24 cellular contexts compared by ENCODE assay signal in genomic region chr15:56199038-56199437, GRCh38. TPM values are rescaled to one million over a fixed set of nuclear protein-coding genes. Genes with fewer than 3 reads are reported as not detected.
DNase-seq lines count a peak whose midpoint lies in the region; ATAC-seq and TF ChIP-seq lines count a peak whose summit lies in the region.
"Had no signal": no experiment of that assay in that cellular context is flagged by ENCODE, and none has a peak within 500 bp of the region (broad histone marks: within the 10 kb centered on the region; RNA-seq: fewer than 3 reads in every experiment).

No MANE protein-coding gene starts in this region.

- no peak overlapping the region for H2BK5ac ChIP-seq in trophoblast cell (ENCODE audit: low read depth, low read length, poor library complexity)

- H3K4me3 Mint-ChIP-seq in activated naive CD8-positive, alpha-beta T cell treated with anti-CD3 and anti-CD28 coated beads, Interleukin-2, amount 50 U/mL, for 24 hours: no peak overlapping the region
- H3K4me3 Mint-ChIP-seq in activated naive CD8-positive, alpha-beta T cell treated with anti-CD3 and anti-CD28 coated beads for 36 hours: no peak overlapping the region
- H3K4me3 Mint-ChIP-seq: stimulated activated naive B cell treated with anti-CD40 and anti-IgM and Interleukin-4, amounts not matched to agents 10 μg/mL and 1 μg/mL and 100 μg/mL, for 72 hours had no signal

- ATAC-seq in activated naive CD8-positive, alpha-beta T cell treated with anti-CD3 and anti-CD28 coated beads, Interleukin-2, amount 50 U/mL, for 24 hours: peak; percentile 84
- ATAC-seq in HG02610 (IDR thresholded peaks at IDR 0.05; ENCODE audit: unreplicated experiment): peak; percentile 83
- ATAC-seq in HG03457 (IDR thresholded peaks at IDR 0.05; ENCODE audit: unreplicated experiment): peak; percentile 66
- no peak for ATAC-seq in right lobe of liver
- ATAC-seq: HCT116, left lung, mucosa of descending colon had no signal

- H3K27ac Mint-ChIP-seq in activated naive CD8-positive, alpha-beta T cell treated with anti-CD3 and anti-CD28 coated beads, Interleukin-2, amount 50 U/mL, for 24 hours: no peak overlapping the region
- no peak overlapping the region for H3K27ac Mint-ChIP-seq in activated naive CD8-positive, alpha-beta T cell treated with anti-CD3 and anti-CD28 coated beads for 36 hours
- H3K27ac Mint-ChIP-seq: stimulated activated naive B cell treated with anti-CD40 and anti-IgM and Interleukin-4, amounts not matched to agents 10 μg/mL and 1 μg/mL and 100 μg/mL, for 72 hours had no signal

- TF ChIP-seq CTCF in RWPE1 (conservative IDR thresholded peaks at IDR 0.05; ENCODE audit: low read depth): no peak
- no peak for TF ChIP-seq CTCF in right lobe of liver (IDR thresholded peaks at IDR 0.05)

- H4K12ac ChIP-seq in trophoblast cell (ENCODE audit: low read depth, low read length): no peak overlapping the region

- no peaks in the 10 kb centered on the region for H3K36me3 Mint-ChIP-seq in activated naive CD8-positive, alpha-beta T cell treated with anti-CD3 and anti-CD28 coated beads, Interleukin-2, amount 50 U/mL, for 24 hours (ENCODE audit: low read depth)
- H3K36me3 Mint-ChIP-seq in activated naive CD8-positive, alpha-beta T cell treated with anti-CD3 and anti-CD28 coated beads for 36 hours: peaks cover 15% of the 10 kb centered on the region

- H3K4me2 ChIP-seq in trophoblast cell (ENCODE audit: low read length): no peak overlapping the region
- H3K4me2 ChIP-seq: SK-N-SH had no signal

- H2AFZ ChIP-seq in trophoblast cell (ENCODE audit: insufficient read depth, low read length, poor library complexity): no peak overlapping the region

- H3K79me1 ChIP-seq in trophoblast cell (ENCODE audit: low read length): no peaks in the 10 kb centered on the region

- H2BK120ac ChIP-seq in trophoblast cell (ENCODE audit: insufficient read depth, low read length, poor library complexity): no peak overlapping the region

- no peak overlapping the region for H3K4me3 ChIP-seq in trophoblast cell (ENCODE audit: low read depth, low read length)
- no peak overlapping the region for H3K4me3 ChIP-seq in right lobe of liver
- H3K4me3 ChIP-seq: coronary artery, left lung, mucosa of descending colon, Peyer's patch, upper lobe of left lung had no signal

- no peak for TF ChIP-seq POLR2A in right lobe of liver (IDR thresholded peaks at IDR 0.05)

- CTCF ChIA-PET in RWPE1 (lab: Yijun Ruan, JAX): interaction anchor here (0.6 kb wide), 1 partner anchor 258 kb away, joined by 3 read pairs; no protein-coding TSS in a partner anchor

- peaks cover 2% of the 10 kb centered on the region for H3K79me2 ChIP-seq in trophoblast cell (ENCODE audit: control insufficient read depth, insufficient read depth, low read length, poor library complexity)

- H3K14ac ChIP-seq in trophoblast cell (ENCODE audit: low read length): no peak overlapping the region

- no peak overlapping the region for H3K18ac ChIP-seq in trophoblast cell (ENCODE audit: low read length)

- H4K91ac ChIP-seq in trophoblast cell (ENCODE audit: low read depth, low read length): no peak overlapping the region

- H3K27me3 ChIP-seq in trophoblast cell (ENCODE audit: insufficient read depth, low read length): no peaks in the 10 kb centered on the region
- H3K27me3 ChIP-seq in right lobe of liver: no peaks in the 10 kb centered on the region
- H3K27me3 ChIP-seq: left lung, Peyer's patch, upper lobe of left lung had no signal

- no peak overlapping the region for H3K23ac ChIP-seq in trophoblast cell (ENCODE audit: low read length)

- no peak overlapping the region for H3K27ac ChIP-seq in RWPE1
- H3K27ac ChIP-seq in trophoblast cell (ENCODE audit: low read depth, low read length): no peak overlapping the region
- no peak overlapping the region for H3K27ac ChIP-seq in right lobe of liver
- H3K27ac ChIP-seq: coronary artery, left lung, Peyer's patch, upper lobe of left lung had no signal

- H3K27me3 Mint-ChIP-seq in activated naive CD8-positive, alpha-beta T cell treated with anti-CD3 and anti-CD28 coated beads, Interleukin-2, amount 50 U/mL, for 24 hours: no peaks in the 10 kb centered on the region
- H3K27me3 Mint-ChIP-seq in activated naive CD8-positive, alpha-beta T cell treated with anti-CD3 and anti-CD28 coated beads for 36 hours: no peaks in the 10 kb centered on the region
- H3K27me3 Mint-ChIP-seq: stimulated activated naive B cell treated with anti-CD40 and anti-IgM and Interleukin-4, amounts not matched to agents 10 μg/mL and 1 μg/mL and 100 μg/mL, for 72 hours had no signal

- no peak overlapping the region for H3K9ac ChIP-seq in trophoblast cell (ENCODE audit: low read length)
- H3K9ac ChIP-seq: SK-N-SH had no signal

- no CpG with 5 or more reads among the region's 2 CpGs for WGBS in trophoblast cell (ENCODE audit: extremely low coverage, insufficient coverage, insufficient read length)
- WGBS in right lobe of liver (ENCODE audit: insufficient coverage, low coverage, low lambda C conversion rate, missing lambda C conversion rate): 76% methylated on average over 2 of the region's 2 CpGs

- no peak overlapping the region for H2BK12ac ChIP-seq in trophoblast cell (ENCODE audit: low read length)

- intact Hi-C loops in right lobe of liver (cut with DNase I): no loop called here

- H3K4me1 Mint-ChIP-seq in activated naive CD8-positive, alpha-beta T cell treated with anti-CD3 and anti-CD28 coated beads, Interleukin-2, amount 50 U/mL, for 24 hours: peaks cover 48% of the 10 kb centered on the region
- H3K4me1 Mint-ChIP-seq in activated naive CD8-positive, alpha-beta T cell treated with anti-CD3 and anti-CD28 coated beads for 36 hours: peaks cover 35% of the 10 kb centered on the region

- H3K36me3 ChIP-seq in trophoblast cell (ENCODE audit: control insufficient read depth in 1 of 2, insufficient read depth in 2 of 2, low read length in 2 of 2) (peaks cover 0 to 1% of the 10 kb centered on the region in 2 experiments), right lobe of liver (no peaks in the 10 kb centered on the region)
- H3K36me3 ChIP-seq: left lung, Peyer's patch, upper lobe of left lung had no signal

- POLR2A ChIA-PET in RWPE1 (lab: Yijun Ruan, JAX; ENCODE audit: low non-redundant PET): no interaction called here

- H3K4me1 ChIP-seq in trophoblast cell (ENCODE audit: control insufficient read depth in 1 of 2, insufficient read depth in 2 of 2, low read length in 2 of 2): no peaks in the 10 kb centered on the region
- H3K4me1 ChIP-seq in right lobe of liver: no peaks in the 10 kb centered on the region
- H3K4me1 ChIP-seq: left lung, Peyer's patch had no signal

- no peak for DNase-seq in activated naive CD8-positive, alpha-beta T cell treated with anti-CD3 and anti-CD28 coated beads, Interleukin-2, amount 50 U/mL, for 24 hours
- no peak for DNase-seq in activated naive CD8-positive, alpha-beta T cell treated with anti-CD3 and anti-CD28 coated beads for 36 hours
- DNase-seq in RWPE1 (ENCODE audit: low spot score) (no peak), NCI-H1417 treated with DMSO at 0.1 percent for 48 hours (lab: John Stamatoyannopoulos, UW) (no peak), trophoblast cell (no peak), right lobe of liver (no peak)
- DNase-seq: ACHN; activated CD4-positive, CD25-positive, alpha-beta regulatory T cell treated with anti-CD3 and anti-CD28 coated beads, Interleukin-2, amount 50 U/mL, for 72 hours; activated naive CD4-positive, alpha-beta T cell treated with Interleukin-2 at 50 U/mL for 16 hours; foreskin melanocyte; left lung; mucosa of descending colon; NCI-H1436; NCI-H774; Peyer's patch; retina; SK-N-SH; stimulated activated naive B cell treated with anti-CD40 and anti-IgM and Interleukin-4, amounts not matched to agents 10 μg/mL and 1 μg/mL and 100 μg/mL, for 72 hours; T-helper 9 cell; upper lobe of left lung had no signal

- H3K9me3 ChIP-seq in trophoblast cell (ENCODE audit: insufficient read depth, low read depth, low read length): no peaks in the 10 kb centered on the region
- no peaks in the 10 kb centered on the region for H3K9me3 ChIP-seq in right lobe of liver
- H3K9me3 ChIP-seq: left lung, mucosa of descending colon, Peyer's patch, SK-N-SH, upper lobe of left lung had no signal

- no peak overlapping the region for H2AK5ac ChIP-seq in trophoblast cell (ENCODE audit: low read length)

- H3K9me3 Mint-ChIP-seq in activated naive CD8-positive, alpha-beta T cell treated with anti-CD3 and anti-CD28 coated beads, Interleukin-2, amount 50 U/mL, for 24 hours: no peaks in the 10 kb centered on the region
- no peaks in the 10 kb centered on the region for H3K9me3 Mint-ChIP-seq in activated naive CD8-positive, alpha-beta T cell treated with anti-CD3 and anti-CD28 coated beads for 36 hours
- H3K9me3 Mint-ChIP-seq: stimulated activated naive B cell treated with anti-CD40 and anti-IgM and Interleukin-4, amounts not matched to agents 10 μg/mL and 1 μg/mL and 100 μg/mL, for 72 hours had no signal

- no peak overlapping the region for H4K8ac ChIP-seq in trophoblast cell (ENCODE audit: low read depth, low read length)

- H3K4ac ChIP-seq in trophoblast cell (ENCODE audit: low read depth, low read length): no peak overlapping the region

RNA-seq across cellular contexts. Expression of gene RFX7, which starts 44.6 kb away (rescaled TPM):
- total RNA-seq in activated naive CD8-positive, alpha-beta T cell treated with anti-CD3 and anti-CD28 coated beads for 36 hours: 10 to 100 TPM; 28.6 to 30.5 TPM
- polyA plus RNA-seq in trophoblast cell (2013): 11.0 and 12.2 TPM in 2 replicates
- total RNA-seq in right lobe of liver: 1 to 10 TPM; 4.5 to 7.1 (median 5.8) TPM

Comparison
In these comparisons a context has a peak if more than half of its experiments do, and no peak if none do; other contexts are left out.
1. ATAC-seq: peak in activated naive CD8-positive, alpha-beta T cell treated with anti-CD3 and anti-CD28 coated beads, Interleukin-2, amount 50 U/mL, for 24 hours (single experiment), HG02610 (single experiment) and HG03457 (single experiment); none in right lobe of liver (0 of 4).